Comparison of ENCODE assay signal across 8 cellular contexts in genomic region chr20:31721408-31722332, GRCh38. TPM values are rescaled to one million over a fixed set of nuclear protein-coding genes. Genes with fewer than 3 reads are reported as not detected.
DNase-seq lines count a peak whose midpoint lies in the region; ATAC-seq and TF ChIP-seq lines count a peak whose summit lies in the region.

No MANE protein-coding gene starts in this region.

- 32 to 54% methylated on average over 8 to 23 of the region's 23 CpGs for WGBS in upper lobe of left lung, 2 donors

- H3K4me3 ChIP-seq in GM06990 (replicated peaks; ENCODE audit: low read depth, low read length) (peak overlapping the region; percentile 75), OCI-LY7 (ENCODE audit: low read depth, low read length, poor library complexity, severe bottlenecking) (peak overlapping the region; percentile 95), upper lobe of left lung (peak overlapping the region; percentile 63 to 85 (median 72))

- H3K79me2 ChIP-seq in OCI-LY7 (ENCODE audit: insufficient read depth, low read depth, low read length): peaks cover 64% of the 10 kb centered on the region

- peak overlapping the region; percentile 94 for H3K4me2 ChIP-seq in OCI-LY7 (ENCODE audit: low read length)

- no peak for DNase-seq in GM06990 (ENCODE audit: extremely low read depth, insufficient read length)
- DNase-seq in OCI-LY7 (ENCODE audit: low spot score): peak; percentile 35
- peak; percentile 44 for DNase-seq in cerebellar cortex (ENCODE audit: low spot score)
- DNase-seq in mesenteric fat pad (ENCODE audit: low spot score): peak; percentile 72
- DNase-seq in upper lobe of left lung: no peak
- DNase-seq in SKM-1 (lab: John Stamatoyannopoulos, UW; ENCODE audit: unreplicated experiment): no peak
- DNase-seq in NCI-H2107 treated with DMSO at 0.1 percent for 48 hours (lab: John Stamatoyannopoulos, UW; ENCODE audit: unreplicated experiment): no peak
- no peak for DNase-seq in GM03348 (ENCODE audit: low spot score)

- intact Hi-C loops in OCI-LY7 (cut with micrococcal nuclease; ENCODE audit: unreplicated experiment): loop anchor here (1.0 to 5.0 kb wide), 2 partner anchors 37 to 154 kb away; no protein-coding TSS in a partner anchor

- CTCF ChIA-PET in OCI-LY7 (lab: Charles Lee; ENCODE audit: unreplicated experiment): interaction anchor here (0.5 to 4.0 kb wide), 7 partner anchors 15 to 207 kb away, joined by 3 to 66 read pairs (median 6); partner anchors contain the start of gene HM13

- BruUV-seq in OCI-LY7 (replicated peaks; lab: Mats Ljungman, UMichigan): TSS peak; percentile 74

- H3K9me3 ChIP-seq in OCI-LY7 (ENCODE audit: low read length): no peaks in the 10 kb centered on the region
- no peaks in the 10 kb centered on the region for H3K9me3 ChIP-seq in upper lobe of left lung

- H3K9me2 ChIP-seq in OCI-LY7 (ENCODE audit: insufficient read depth, low read length): no peaks in the 10 kb centered on the region

- POLR2A ChIA-PET in OCI-LY7 (lab: Charles Lee): interaction anchor here (0.7 to 3.9 kb wide), 14 partner anchors 9 to 68 kb away, joined by 3 to 79 read pairs (median 4); partner anchors contain the start of gene TPX2

- peak overlapping the region; percentile 89 for H3K27ac ChIP-seq in OCI-LY7 (ENCODE audit: low read depth, low read length, poor library complexity, severe bottlenecking)
- H3K27ac ChIP-seq in upper lobe of left lung: peak overlapping the region; percentile 99

- TF ChIP-seq EP300 in upper lobe of left lung (IDR thresholded peaks at IDR 0.05): no peak

- no peak for TF ChIP-seq POLR2A in upper lobe of left lung (IDR thresholded peaks at IDR 0.05)

- ATAC-seq in upper lobe of left lung (ENCODE audit: low FRiP score in 2 of 2): no peak

- peaks cover 2% of the 10 kb centered on the region; the same call in 1 of the 2 replicates for H3K36me3 ChIP-seq in GM06990 (ENCODE audit: control insufficient read depth, insufficient read depth, low read length)
- peaks cover 51% of the 10 kb centered on the region for H3K36me3 ChIP-seq in OCI-LY7 (ENCODE audit: insufficient read depth, low read length)
- peaks cover 0 to 36% (median 6%) of the 10 kb centered on the region in 4 donors for H3K36me3 ChIP-seq in upper lobe of left lung

- H3K27me3 ChIP-seq in GM06990 (replicated peaks; ENCODE audit: control insufficient read depth, insufficient read depth, low read length): no peaks in the 10 kb centered on the region
- no peaks in the 10 kb centered on the region for H3K27me3 ChIP-seq in upper lobe of left lung

- no peak overlapping the region for H2AFZ ChIP-seq in OCI-LY7 (ENCODE audit: low read length)

- peaks cover 22% of the 10 kb centered on the region; the same call in 1 of the 2 replicates for H4K20me1 ChIP-seq in OCI-LY7 (ENCODE audit: insufficient read depth, low read length)

- H3K4me1 ChIP-seq in OCI-LY7 (ENCODE audit: insufficient read depth, low read length, poor library complexity, severe bottlenecking) (peaks cover 40% of the 10 kb centered on the region), upper lobe of left lung (peaks cover 31 to 40% (median 36%) of the 10 kb centered on the region in 4 donors)

- TF ChIP-seq CTCF in GM06990 (IDR thresholded peaks at IDR 0.05; ENCODE audit: insufficient read depth, low read length, poor library complexity, severe bottlenecking): no peak
- no peak for TF ChIP-seq CTCF in OCI-LY7 (conservative IDR thresholded peaks at IDR 0.05; ENCODE audit: low read length)
- no peak for TF ChIP-seq CTCF in upper lobe of left lung (IDR thresholded peaks at IDR 0.05)

RNA-seq across cellular contexts. Expression of gene BCL2L1, which starts 1.0 kb away (rescaled TPM):
- 83.2 and 88.8 TPM in 2 replicates for total RNA-seq in OCI-LY7 (2014; rRNA removed; shearing (Covaris generic))
- total RNA-seq in OCI-LY7 (2022) (64.2 and 71.5 TPM in 2 replicates), mesenteric fat pad (135 TPM), upper lobe of left lung (100 to 1,000 TPM; 131 to 245 (median 182) TPM)

RNA-seq across cellular contexts. Expression of gene TPX2, which starts 17.4 kb away (rescaled TPM):
- 121 and 134 TPM in 2 replicates for total RNA-seq in OCI-LY7 (2014; rRNA removed; shearing (Covaris generic))
- total RNA-seq in OCI-LY7 (2022) (173 and 183 TPM in 2 replicates), mesenteric fat pad (1.1 TPM), upper lobe of left lung (1 to 10 TPM; 1.0 to 6.7 (median 3.8) TPM)

Comparison
In these comparisons a context has a peak if more than half of its experiments do, and no peak if none do; other contexts are left out.
1. DNase-seq: peak in OCI-LY7 (single experiment), cerebellar cortex (single experiment) and mesenteric fat pad (single experiment); none in GM06990 (single experiment), upper lobe of left lung (0 of 2), SKM-1 (single experiment), NCI-H2107 treated with DMSO at 0.1 percent for 48 hours (single experiment) and GM03348 (single experiment).
2. RNA of gene TPX2, which starts 17.4 kb away (total RNA-seq): 121 to 183 TPM in OCI-LY7; 1.0 to 6.7 TPM in upper lobe of left lung and 1.1 TPM in mesenteric fat pad (single experiment); every median in the first group is over 10 times any median in the second.
3. Peak in every context shown above with its lines, with median percentiles within 50 percentile points of each other: H3K4me3 ChIP-seq.